23 cellular contexts compared by ENCODE assay signal in genomic region chr3:135078283-135078682, GRCh38.
DNase-seq lines count a peak whose midpoint lies in the region; ATAC-seq and TF ChIP-seq lines count a peak whose summit lies in the region.
"Had no signal": no experiment of that assay in that cellular context is flagged by ENCODE, and none has a peak within 500 bp of the region (broad histone marks: within the 10 kb centered on the region; RNA-seq: fewer than 3 reads in every experiment).

No MANE protein-coding gene starts in this region.

- intact Hi-C loops in gastrocnemius medialis (cut with DNase I; ENCODE audit: low total_unique reads), result no loop called here

- H3K27ac ChIP-seq in DND-41 (ENCODE audit: low read length) (no peak overlapping the region), coronary artery (no peak overlapping the region), gastrocnemius medialis (no peak overlapping the region)
- H3K27ac ChIP-seq: C4-2B, GM23248 had no signal

- TF ChIP-seq POLR2A in gastrocnemius medialis (IDR thresholded peaks at IDR 0.05), result no peak

- no peak for ATAC-seq in DND-41 (ENCODE audit: insufficient read depth, low read depth)
- no peak for ATAC-seq in gastrocnemius medialis
- ATAC-seq: GM12878, Panc1, SK-N-SH treated with all-trans-retinoic acid at 6 μM for 48 hours had no signal

- DNase-seq in DND-41, result no peak
- peak; percentile 35 for DNase-seq in H7
- peak; percentile 55 for DNase-seq in coronary artery (ENCODE audit: low spot score)
- DNase-seq in iPS-NIHi7 (ENCODE audit: extremely low spot score), result peak; percentile 49
- DNase-seq in gastrocnemius medialis, result no peak
- DNase-seq in hypothalamus (lab: John Stamatoyannopoulos, UW), result no peak
- DNase-seq in cerebellar cortex (ENCODE audit: low spot score), result no peak
- no peak for DNase-seq in NCI-H226
- DNase-seq: Calu3; CD8-positive, alpha-beta memory T cell; GM23248; Kasumi-1; NCI-H1417; NCI-H1930; NCI-H2227 treated with DMSO at 0.1 percent for 48 hours; NCI-H510A treated with DMSO at 0.1 percent for 48 hours; NCI-H748 treated with DMSO at 0.1 percent for 48 hours; NK-92 treated with Interleukin-12 subunit alpha and Interleukin-12 subunit beta, amount 100 ng/mL, for 24 hours; SIG-M5 had no signal

- in situ Hi-C loops in gastrocnemius medialis (cut with MboI; ENCODE audit: low sequenced_read_pairs in 4 of 4), result no loop called here

- H3K36me3 ChIP-seq in DND-41 (ENCODE audit: insufficient read depth, low read length) (no peaks in the 10 kb centered on the region), H7 (replicated peaks; ENCODE audit: control insufficient read depth, insufficient read depth, low read length) (no peaks in the 10 kb centered on the region), gastrocnemius medialis (no peaks in the 10 kb centered on the region)

- H2AFZ ChIP-seq in DND-41 (ENCODE audit: low read depth, low read length), result no peak overlapping the region
- H2AFZ ChIP-seq: GM23248 had no signal

- no peak overlapping the region for H3K4me2 ChIP-seq in DND-41 (ENCODE audit: insufficient read depth, low read length)

- H3K9ac ChIP-seq in DND-41 (ENCODE audit: low read depth, low read length), result no peak overlapping the region
- H3K9ac ChIP-seq: GM23248 had no signal

- TF ChIP-seq CTCF in DND-41 (IDR thresholded peaks at IDR 0.05; ENCODE audit: borderline replicate concordance, extremely low read depth, low read length, poor library complexity, severe bottlenecking) (peak; percentile 23), coronary artery (IDR thresholded peaks at IDR 0.05) (no peak), gastrocnemius medialis (IDR thresholded peaks at IDR 0.05 in 4 of 5, conservative IDR thresholded peaks at IDR 0.05 in 1 of 5) (no peak)

- H3K4me3 ChIP-seq in DND-41 (ENCODE audit: low read depth in 1 of 2, low read length in 2 of 2) (no peak overlapping the region), H7 (ENCODE audit: insufficient read depth, low read depth, low read length) (no peak overlapping the region), coronary artery (no peak overlapping the region), gastrocnemius medialis (no peak overlapping the region)
- H3K4me3 ChIP-seq: GM12878, GM23248 had no signal

- H3K27me3 ChIP-seq in DND-41 (ENCODE audit: insufficient read depth, low read length, poor library complexity) (no peaks in the 10 kb centered on the region), H7 (ENCODE audit: control insufficient read depth, insufficient read depth, low read length) (no peaks in the 10 kb centered on the region), gastrocnemius medialis (no peaks in the 10 kb centered on the region)

- H3K9me3 ChIP-seq in DND-41 (ENCODE audit: insufficient read depth, low read length, severe bottlenecking), result no peaks in the 10 kb centered on the region
- H3K9me3 ChIP-seq in gastrocnemius medialis, result no peaks in the 10 kb centered on the region

- H3K79me2 ChIP-seq in DND-41 (ENCODE audit: insufficient read depth, low read length), result no peaks in the 10 kb centered on the region

- no peaks in the 10 kb centered on the region for H4K20me1 ChIP-seq in DND-41 (ENCODE audit: insufficient read depth, low read length)

- H3K4me1 ChIP-seq in DND-41 (ENCODE audit: insufficient read depth, low read length), result no peaks in the 10 kb centered on the region
- no peaks in the 10 kb centered on the region for H3K4me1 ChIP-seq in gastrocnemius medialis

Comparison
In these comparisons a context has a peak if more than half of its experiments do, and no peak if none do; other contexts are left out.
1. DNase-seq: peak in H7 (single experiment), coronary artery (single experiment) and iPS-NIHi7 (single experiment); none in DND-41 (single experiment), gastrocnemius medialis (0 of 2), hypothalamus (0 of 51), cerebellar cortex (single experiment) and NCI-H226 (single experiment).